12 cellular contexts compared by ENCODE assay signal in the genomic region with DNA sequence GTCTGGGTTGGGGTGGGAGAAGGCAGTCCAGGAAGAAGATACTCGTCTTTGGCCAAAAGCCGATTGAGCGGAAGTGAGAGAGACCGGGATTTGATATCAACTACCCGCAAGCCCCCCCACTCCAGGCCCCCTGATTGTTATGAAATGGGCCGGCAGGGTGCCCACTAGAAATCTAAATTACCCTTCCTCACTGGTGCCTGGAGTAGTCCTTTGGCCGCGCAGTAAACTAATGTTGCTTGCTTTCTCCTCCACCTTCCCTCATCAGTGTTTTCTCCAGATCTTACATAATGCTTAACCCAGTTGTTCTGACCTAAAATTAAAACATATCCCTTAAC.
DNase-seq lines count a peak whose midpoint lies in the region; ATAC-seq and TF ChIP-seq lines count a peak whose summit lies in the region.
"Had no signal": no experiment of that assay in that cellular context is flagged by ENCODE, and none has a peak within 500 bp of the region (broad histone marks: within the 10 kb centered on the region; RNA-seq: fewer than 3 reads in every experiment).

No MANE protein-coding gene starts in this region.

- peak; percentile 34 for DNase-seq in activated T-cell treated with anti-CD3 and anti-CD28 coated beads, Interleukin-2, amount 50 U/mL, for 24 hours
- no peak for DNase-seq in activated T-cell treated with anti-CD3 and anti-CD28 coated beads, Interleukin-2, amount 50 U/mL, for 1 hour
- DNase-seq in naive thymus-derived CD8-positive, alpha-beta T cell: no peak
- DNase-seq in type B pancreatic cell (ENCODE audit: extremely low spot score, unreplicated experiment) (no peak), HK-2 (ENCODE audit: unreplicated experiment) (no peak), DMS79 treated with DMSO at 0.1 percent for 48 hours (lab: John Stamatoyannopoulos, UW) (no peak)
- DNase-seq: activated CD4-positive, alpha-beta memory T cell treated with anti-CD3 and anti-CD28 coated beads for 36 hours; GF-D8; NCI-H446 treated with DMSO at 0.1 percent for 48 hours; stimulated activated CD4-positive, alpha-beta T cell treated with anti-CD3 and anti-CD28 coated beads, Interleukin-2, amount 100 ng/mL, for 24 hours had no signal

- WGBS in esophagus, 2 donors: 6 to 17% methylated on average over 8 of the region's 8 CpGs

- H3K36me3 Mint-ChIP-seq in activated T-cell treated with anti-CD3 and anti-CD28 coated beads, Interleukin-2, amount 50 U/mL, for 24 hours (ENCODE audit: low read depth): no peaks in the 10 kb centered on the region
- H3K36me3 Mint-ChIP-seq in naive thymus-derived CD8-positive, alpha-beta T cell: peaks cover 4 to 21% (median 4%) of the 10 kb centered on the region in 3 donors
- peaks cover 17% of the 10 kb centered on the region for H3K36me3 Mint-ChIP-seq in type B pancreatic cell
- H3K36me3 Mint-ChIP-seq: activated CD4-positive, alpha-beta memory T cell treated with anti-CD3 and anti-CD28 coated beads for 36 hours had no signal

- POLR2A ChIA-PET in naive thymus-derived CD8-positive, alpha-beta T cell (lab: Charles Lee): no interaction called here

- peaks cover 6 to 24% of the 10 kb centered on the region in 2 donors for H3K27me3 ChIP-seq in esophagus (ENCODE audit: control insufficient read depth in 1 of 2, insufficient read depth in 2 of 2, low read length in 2 of 2)

- H3K9me3 ChIP-seq in esophagus (ENCODE audit: control insufficient read depth in 2 of 2, insufficient read depth in 1 of 2, low read depth in 1 of 2, low read length in 1 of 2): no peaks in the 10 kb centered on the region

- H3K9me3 Mint-ChIP-seq in activated T-cell treated with anti-CD3 and anti-CD28 coated beads, Interleukin-2, amount 50 U/mL, for 24 hours: no peaks in the 10 kb centered on the region
- peaks cover 0 to 6% (median 0%) of the 10 kb centered on the region in 9 donors for H3K9me3 Mint-ChIP-seq in naive thymus-derived CD8-positive, alpha-beta T cell
- no peaks in the 10 kb centered on the region for H3K9me3 Mint-ChIP-seq in type B pancreatic cell
- H3K9me3 Mint-ChIP-seq: activated CD4-positive, alpha-beta memory T cell treated with anti-CD3 and anti-CD28 coated beads for 36 hours had no signal

- H3K27me3 Mint-ChIP-seq in activated T-cell treated with anti-CD3 and anti-CD28 coated beads, Interleukin-2, amount 50 U/mL, for 24 hours: peaks cover 96% of the 10 kb centered on the region
- peaks cover 75 to 100% (median 84%) of the 10 kb centered on the region in 5 donors for H3K27me3 Mint-ChIP-seq in naive thymus-derived CD8-positive, alpha-beta T cell
- peaks cover 93% of the 10 kb centered on the region for H3K27me3 Mint-ChIP-seq in type B pancreatic cell

- peaks cover 3 to 9% of the 10 kb centered on the region in 2 donors for H3K4me1 ChIP-seq in esophagus (ENCODE audit: control insufficient read depth in 2 of 2, insufficient read depth in 2 of 2, low read length in 1 of 2)

- no peak for TF ChIP-seq CTCF in type B pancreatic cell (conservative IDR thresholded peaks at IDR 0.05)

- peak overlapping the region; percentile 3 to 23 for H3K4me3 ChIP-seq in esophagus (ENCODE audit: low read depth in 1 of 2, low read length in 2 of 2)

- peaks cover 33% of the 10 kb centered on the region for H3K4me1 Mint-ChIP-seq in activated T-cell treated with anti-CD3 and anti-CD28 coated beads, Interleukin-2, amount 50 U/mL, for 24 hours (ENCODE audit: low read depth)
- H3K4me1 Mint-ChIP-seq in naive thymus-derived CD8-positive, alpha-beta T cell: peaks cover 12 to 38% (median 25%) of the 10 kb centered on the region in 4 donors
- H3K4me1 Mint-ChIP-seq in type B pancreatic cell (ENCODE audit: unreplicated experiment): peaks cover 25% of the 10 kb centered on the region

- ATAC-seq in naive thymus-derived CD8-positive, alpha-beta T cell: peak in 1 of 2 donors; percentile 11
- no peak for ATAC-seq in esophagus mucosa

- H3K27ac Mint-ChIP-seq in activated T-cell treated with anti-CD3 and anti-CD28 coated beads, Interleukin-2, amount 50 U/mL, for 24 hours: no peak overlapping the region
- no peak overlapping the region for H3K27ac Mint-ChIP-seq in naive thymus-derived CD8-positive, alpha-beta T cell
- H3K27ac Mint-ChIP-seq in type B pancreatic cell: no peak overlapping the region
- H3K27ac Mint-ChIP-seq: activated CD4-positive, alpha-beta memory T cell treated with anti-CD3 and anti-CD28 coated beads for 36 hours had no signal

- no peak overlapping the region for H3K27ac ChIP-seq in esophagus (ENCODE audit: low read depth in 2 of 2, low read length in 1 of 2)

- H3K4me3 Mint-ChIP-seq in activated T-cell treated with anti-CD3 and anti-CD28 coated beads, Interleukin-2, amount 50 U/mL, for 24 hours: peak overlapping the region; percentile 16
- H3K4me3 Mint-ChIP-seq in naive thymus-derived CD8-positive, alpha-beta T cell: peak overlapping the region; percentile 13 to 73 (median 70)
- peak overlapping the region; percentile 30 for H3K4me3 Mint-ChIP-seq in type B pancreatic cell
- H3K4me3 Mint-ChIP-seq: activated CD4-positive, alpha-beta memory T cell treated with anti-CD3 and anti-CD28 coated beads for 36 hours had no signal

- H3K36me3 ChIP-seq in esophagus (ENCODE audit: control insufficient read depth in 2 of 2, insufficient read depth in 2 of 2, low read length in 1 of 2): no peaks in the 10 kb centered on the region

Comparison
In these comparisons a context has a peak if more than half of its experiments do, and no peak if none do; other contexts are left out.
1. H3K4me3 Mint-ChIP-seq: peak in every context shown above with its lines; median percentile 70 in naive thymus-derived CD8-positive, alpha-beta T cell; 30 in type B pancreatic cell; 16 in activated T-cell treated with anti-CD3 and anti-CD28 coated beads, Interleukin-2, amount 50 U/mL, for 24 hours.